In the genomic region with DNA sequence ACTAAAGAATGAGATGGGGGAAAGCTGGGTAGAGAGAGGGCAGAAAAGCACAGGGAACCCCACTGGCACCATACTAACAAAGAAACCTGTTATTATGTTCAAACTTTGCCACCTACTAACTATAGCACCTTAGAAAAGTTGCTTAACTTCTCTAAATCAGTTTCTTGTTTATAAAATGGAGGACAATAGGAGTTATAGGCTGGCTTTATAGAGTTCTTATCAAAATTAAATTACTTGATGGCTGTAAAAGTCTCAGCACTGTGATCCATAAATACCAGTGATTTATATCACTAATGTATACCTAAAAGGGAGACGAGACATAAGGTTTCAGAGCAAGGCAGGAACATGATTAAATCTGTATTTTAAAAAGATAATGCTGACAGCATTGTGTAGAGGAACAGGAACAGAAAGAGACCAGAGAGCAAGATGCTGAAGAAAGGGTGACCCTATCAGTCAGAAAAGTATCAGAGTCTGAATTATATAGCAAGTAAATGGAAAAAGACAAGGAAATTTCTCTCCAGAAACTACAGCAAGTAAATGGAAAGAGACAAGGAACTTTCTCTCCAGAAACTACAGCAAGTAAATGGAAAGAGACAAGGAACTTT, we compare ENCODE assay signal across 24 cellular contexts. TPM values are rescaled to one million over a fixed set of nuclear protein-coding genes. Genes with fewer than 3 reads are reported as not detected.
A peak's percentile ranks its signal among the peaks of the same experiment; 100 is the strongest.
DNase-seq lines count a peak whose midpoint lies in the region; ATAC-seq and TF ChIP-seq lines count a peak whose summit lies in the region.
"Had no signal": no experiment of that assay in that cellular context is flagged by ENCODE, and none has a peak within 500 bp of the region (broad histone marks: within the 10 kb centered on the region; RNA-seq: fewer than 3 reads in every experiment).

No MANE protein-coding gene starts in this region.

- peaks cover 0 to 2% of the 10 kb centered on the region in 2 experiments; a peak in 1 of 4 replicates for H3K4me1 ChIP-seq in SK-N-SH (ENCODE audit: control insufficient read depth in 1 of 2, insufficient read depth in 2 of 2, low read depth in 1 of 2, low read length in 1 of 2)
- peaks cover 11% of the 10 kb centered on the region for H3K4me1 ChIP-seq in OCI-LY7 (ENCODE audit: insufficient read depth, low read length, poor library complexity, severe bottlenecking)
- H3K4me1 ChIP-seq: Caco-2 had no signal

- peaks cover 12% of the 10 kb centered on the region in 2 experiments for H3K36me3 ChIP-seq in SK-N-SH (replicated peaks in 1 of 2; ENCODE audit: control insufficient read depth in 1 of 2, insufficient read depth in 2 of 2, low read length in 1 of 2)
- H3K36me3 ChIP-seq in OCI-LY7 (ENCODE audit: insufficient read depth, low read length): peaks cover 85% of the 10 kb centered on the region

- H3K9me3 ChIP-seq in SK-N-SH: no peaks in the 10 kb centered on the region
- H3K9me3 ChIP-seq in OCI-LY7 (ENCODE audit: low read length): no peaks in the 10 kb centered on the region; the same call in 1 of the 2 replicates
- H3K9me3 ChIP-seq: BE2C, Caco-2, MG63 had no signal

- H3K9me2 ChIP-seq in SK-N-SH: no peaks in the 10 kb centered on the region
- no peaks in the 10 kb centered on the region for H3K9me2 ChIP-seq in OCI-LY7 (ENCODE audit: insufficient read depth, low read length)

- intact Hi-C loops in OCI-LY7 (cut with micrococcal nuclease; ENCODE audit: unreplicated experiment) (no loop called here), posterior cingulate gyrus (cut with DNase I) (no loop called here), posterior vena cava (cut with DNase I) (no loop called here)

- H2AFZ ChIP-seq in SK-N-SH (ENCODE audit: low read depth) (no peak overlapping the region), OCI-LY7 (ENCODE audit: low read length) (no peak overlapping the region)
- H2AFZ ChIP-seq: GM23338 had no signal

- H4K20me1 ChIP-seq in SK-N-SH (ENCODE audit: insufficient read depth): no peaks in the 10 kb centered on the region; the same call in 1 of the 2 replicates
- peaks cover 16% of the 10 kb centered on the region; the same call in 1 of the 2 replicates for H4K20me1 ChIP-seq in OCI-LY7 (ENCODE audit: insufficient read depth, low read length)

- POLR2A ChIA-PET in SK-N-SH (lab: Yijun Ruan, JAX): no interaction called here
- POLR2A ChIA-PET in OCI-LY7 (lab: Charles Lee): no interaction called here

- no TSS peak for BruUV-seq in OCI-LY7 (replicated peaks; lab: Mats Ljungman, UMichigan)

- peaks cover 22% of the 10 kb centered on the region for H3K36me3 Mint-ChIP-seq in memory B cell

- H3K9me3 Mint-ChIP-seq in memory B cell: no peaks in the 10 kb centered on the region
- H3K9me3 Mint-ChIP-seq: GM23338 had no signal

- no peak overlapping the region for H3K9ac ChIP-seq in SK-N-SH

- H3K27me3 Mint-ChIP-seq in memory B cell: no peaks in the 10 kb centered on the region
- H3K27me3 Mint-ChIP-seq: CD4-positive, alpha-beta T cell had no signal

- in situ Hi-C loops in GM13976 (cut with MboI; ENCODE audit: low sequenced_read_pairs, unreplicated experiment): no loop called here

- peaks cover 1% of the 10 kb centered on the region for H3F3A ChIP-seq in SK-N-SH (replicated peaks; ENCODE audit: insufficient read depth)

- CTCF ChIA-PET in SK-N-SH (lab: Yijun Ruan, JAX): no interaction called here
- CTCF ChIA-PET in OCI-LY7 (lab: Charles Lee; ENCODE audit: unreplicated experiment): no interaction called here

- H3K4me3 ChIP-seq in SK-N-SH (ENCODE audit: low read depth in 2 of 2, low read length in 1 of 2) (no peak overlapping the region), OCI-LY7 (ENCODE audit: low read depth, low read length, poor library complexity, severe bottlenecking) (no peak overlapping the region)
- H3K4me3 ChIP-seq: GM23338, MG63 had no signal

- H3K27ac Mint-ChIP-seq in memory B cell: peak overlapping the region; percentile 51
- H3K27ac Mint-ChIP-seq: CD4-positive, alpha-beta T cell; GM23338 had no signal

- TF ChIP-seq CTCF in SK-N-SH (IDR thresholded peaks at IDR 0.05) (no peak), OCI-LY7 (conservative IDR thresholded peaks at IDR 0.05; ENCODE audit: low read length) (no peak), GM13976 (IDR thresholded peaks at IDR 0.05; ENCODE audit: borderline replicate concordance, control extremely low read depth, extremely low read depth, insufficient read depth, missing control alignments) (no peak)

- no peak overlapping the region for H3K4me3 Mint-ChIP-seq in memory B cell
- H3K4me3 Mint-ChIP-seq: CD4-positive, alpha-beta T cell; GM23338 had no signal

- DNase-seq in SK-N-SH: no peak
- DNase-seq in OCI-LY7 (ENCODE audit: low spot score): no peak
- no peak for DNase-seq in memory B cell (ENCODE audit: low spot score in 2 of 2)
- no peak for DNase-seq in GM13976 (ENCODE audit: low spot score)
- no peak for DNase-seq in posterior cingulate gyrus
- no peak for DNase-seq in posterior vena cava (ENCODE audit: low spot score)
- DNase-seq in NAMALWA (ENCODE audit: low spot score): no peak
- DNase-seq: BE2C; Caco-2; CD4-positive, alpha-beta T cell; GF-D8; IMR-90; Kasumi-1; MG63; NCI-H1105; NCI-H1694; NCI-H2081 treated with DMSO at 0.1 percent for 48 hours; NCI-H774; PC-3; RPMI8226; SIG-M5 had no signal

- no peak for TF ChIP-seq RAD21 in SK-N-SH (IDR thresholded peaks at IDR 0.05; ENCODE audit: low read length)

- 90% methylated on average over 1 of the region's 1 CpG for WGBS in SK-N-SH (ENCODE audit: low lambda C conversion rate)

- H3K4me1 Mint-ChIP-seq in memory B cell: peaks cover 26% of the 10 kb centered on the region
- H3K4me1 Mint-ChIP-seq: GM23338 had no signal

- no peak for TF ChIP-seq EP300 in SK-N-SH (IDR thresholded peaks at IDR 0.05; ENCODE audit: borderline replicate concordance in 1 of 2, low read depth in 1 of 2, low read length in 1 of 2)

- no peak overlapping the region for H3K4me2 ChIP-seq in SK-N-SH
- H3K4me2 ChIP-seq in OCI-LY7 (ENCODE audit: low read length): 0 out of 2 replicates have a peak overlapping the region, but pooled peaks have one; percentile 0
- H3K4me2 ChIP-seq: GM23338 had no signal

- H3K79me2 ChIP-seq in SK-N-SH (ENCODE audit: insufficient read depth): peaks cover 76% of the 10 kb centered on the region
- peaks cover 98% of the 10 kb centered on the region for H3K79me2 ChIP-seq in OCI-LY7 (ENCODE audit: insufficient read depth, low read depth, low read length)

- H3K27ac ChIP-seq in SK-N-SH (ENCODE audit: low read depth in 2 of 2, low read length in 1 of 2): peak overlapping the region in 1 of 2 experiments; percentile 20; a peak in 1 of 4 replicates
- H3K27ac ChIP-seq in OCI-LY7 (ENCODE audit: low read depth, low read length, poor library complexity, severe bottlenecking): peak overlapping the region; percentile 10
- H3K27ac ChIP-seq: 22Rv1 had no signal

- ATAC-seq in SK-N-SH treated with all-trans-retinoic acid at 6 μM for 48 hours (no peak), memory B cell (ENCODE audit: low read depth) (peak; percentile 39)
- ATAC-seq: GM23338, PC-3 had no signal

- no peaks in the 10 kb centered on the region for H3K27me3 ChIP-seq in SK-N-SH (ENCODE audit: insufficient read depth)
- H3K27me3 ChIP-seq: BE2C, MG63 had no signal

TF ChIP-seq in SK-N-SH, 30 proteins besides CTCF, POLR2A, EP300 and RAD21:
- TF ChIP-seq MXI1 (IDR thresholded peaks at IDR 0.05; ENCODE audit: low read depth, low read length): no peak
- peak; percentile 40; the same call in 1 of the 2 replicates for TF ChIP-seq GATA2 (CRISPR knock-in tag; IDR thresholded peaks at IDR 0.05)
- no peak for TF ChIP-seq FOXM1 (IDR thresholded peaks at IDR 0.05; ENCODE audit: low read depth)
- TF ChIP-seq, protein P1, sequence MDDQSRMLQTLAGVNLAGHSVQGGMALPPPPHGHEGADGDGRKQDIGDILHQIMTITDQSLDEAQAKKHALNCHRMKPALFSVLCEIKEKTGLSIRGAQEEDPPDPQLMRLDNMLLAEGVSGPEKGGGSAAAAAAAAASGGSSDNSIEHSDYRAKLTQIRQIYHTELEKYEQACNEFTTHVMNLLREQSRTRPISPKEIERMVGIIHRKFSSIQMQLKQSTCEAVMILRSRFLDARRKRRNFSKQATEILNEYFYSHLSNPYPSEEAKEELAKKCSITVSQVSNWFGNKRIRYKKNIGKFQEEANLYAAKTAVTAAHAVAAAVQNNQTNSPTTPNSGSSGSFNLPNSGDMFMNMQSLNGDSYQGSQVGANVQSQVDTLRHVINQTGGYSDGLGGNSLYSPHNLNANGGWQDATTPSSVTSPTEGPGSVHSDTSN (IDR thresholded peaks at IDR 0.05): no peak
- no peak for TF ChIP-seq RCOR1 (IDR thresholded peaks at IDR 0.05; ENCODE audit: low read length)

TF ChIP-seq in SK-N-SH treated with all-trans-retinoic acid at 6 μM for 48 hours, 23 proteins besides CTCF, POLR2A, EP300 and RAD21 (continues in another document):
- TF ChIP-seq OSR1 (CRISPR knock-in tag; IDR thresholded peaks at IDR 0.05): no peak
- TF ChIP-seq ZC3H10 (CRISPR knock-in tag; IDR thresholded peaks at IDR 0.05): no peak
- TF ChIP-seq ARNTL (CRISPR knock-in tag; IDR thresholded peaks at IDR 0.05; ENCODE audit: borderline replicate concordance, low read depth): no peak
- no peak for TF ChIP-seq PATZ1 (CRISPR knock-in tag; IDR thresholded peaks at IDR 0.05; ENCODE audit: borderline replicate concordance)
- no peak for TF ChIP-seq CSDC2 (CRISPR knock-in tag; IDR thresholded peaks at IDR 0.05)

RNA-seq across cellular contexts. Expression of gene PRKD3, which starts 29.1 kb away (rescaled TPM):
- 15.9 and 17.5 TPM in 2 replicates for polyA plus RNA-seq in SK-N-SH (2012; rRNA removed)
- polyA plus RNA-seq in SK-N-SH (2012; cell fraction: cytosol; rRNA removed): 20.5 and 20.9 TPM in 2 replicates
- 14.8 and 25.9 TPM in 2 replicates for polyA plus RNA-seq in SK-N-SH (2012; cell fraction: nucleus; rRNA removed)
- total RNA-seq in OCI-LY7 (2014; rRNA removed; shearing (Covaris generic)): 63.2 and 74.3 TPM in 2 replicates
- total RNA-seq in OCI-LY7 (2022) (174 and 185 TPM in 2 replicates), posterior vena cava (10 to 100 TPM; 32.9 to 39.4 TPM)

RNA-seq across cellular contexts. Expression of gene QPCT, which starts 48.9 kb away (rescaled TPM):
- 0.06 and 0.12 TPM in 2 replicates for polyA plus RNA-seq in SK-N-SH (2012; rRNA removed)
- 0.21 and 0.22 TPM in 2 replicates for polyA plus RNA-seq in SK-N-SH (2012; cell fraction: cytosol; rRNA removed)
- 0.09 and 0.36 TPM in 2 replicates for polyA plus RNA-seq in SK-N-SH (2012; cell fraction: nucleus; rRNA removed)
- 3.5 and 8.2 TPM in 2 replicates for total RNA-seq in OCI-LY7 (2014; rRNA removed; shearing (Covaris generic))
- total RNA-seq in OCI-LY7 (2022) (42.9 and 52.6 TPM in 2 replicates), posterior vena cava (1 to 10 TPM; 3.2 to 4.3 TPM)
- total RNA-seq: PC-3 had no signal
